Comparison of ENCODE assay signal across 2 cellular contexts in the genomic region with DNA sequence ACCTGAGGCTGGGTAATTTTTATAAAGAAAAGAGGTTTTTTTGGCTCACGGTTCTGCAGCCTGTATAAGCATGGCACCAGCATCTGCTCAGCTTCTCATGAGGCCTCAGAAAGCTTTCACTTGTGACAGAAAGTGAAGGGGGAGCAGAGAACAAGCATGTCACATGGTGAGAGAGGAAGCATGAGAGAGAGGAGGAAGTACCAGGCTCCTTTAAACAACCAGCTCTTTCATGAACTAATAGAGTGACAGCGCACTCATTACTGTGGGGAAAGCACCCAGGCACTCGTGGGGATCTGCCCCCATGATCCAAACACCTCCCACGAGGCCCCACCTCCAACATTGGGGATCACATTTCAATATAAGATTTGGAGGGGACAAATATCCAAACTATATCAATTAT.
TF ChIP-seq lines count a peak whose summit lies in the region.

No MANE protein-coding gene starts in this region.

TF ChIP-seq in Ishikawa, 13 proteins besides CTCF, POLR2A, EP300 and RAD21 (continued from another document):
- TF ChIP-seq, protein P1, sequence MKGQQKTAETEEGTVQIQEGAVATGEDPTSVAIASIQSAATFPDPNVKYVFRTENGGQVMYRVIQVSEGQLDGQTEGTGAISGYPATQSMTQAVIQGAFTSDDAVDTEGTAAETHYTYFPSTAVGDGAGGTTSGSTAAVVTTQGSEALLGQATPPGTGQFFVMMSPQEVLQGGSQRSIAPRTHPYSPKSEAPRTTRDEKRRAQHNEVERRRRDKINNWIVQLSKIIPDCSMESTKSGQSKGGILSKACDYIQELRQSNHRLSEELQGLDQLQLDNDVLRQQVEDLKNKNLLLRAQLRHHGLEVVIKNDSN (IDR thresholded peaks at IDR 0.05), result 0 out of 2 replicates have a peak, but pooled peaks have one; percentile 11

TF ChIP-seq in K562, 482 proteins besides CTCF, POLR2A, EP300 and RAD21 (continued from another document):
- TF ChIP-seq, protein P2, sequence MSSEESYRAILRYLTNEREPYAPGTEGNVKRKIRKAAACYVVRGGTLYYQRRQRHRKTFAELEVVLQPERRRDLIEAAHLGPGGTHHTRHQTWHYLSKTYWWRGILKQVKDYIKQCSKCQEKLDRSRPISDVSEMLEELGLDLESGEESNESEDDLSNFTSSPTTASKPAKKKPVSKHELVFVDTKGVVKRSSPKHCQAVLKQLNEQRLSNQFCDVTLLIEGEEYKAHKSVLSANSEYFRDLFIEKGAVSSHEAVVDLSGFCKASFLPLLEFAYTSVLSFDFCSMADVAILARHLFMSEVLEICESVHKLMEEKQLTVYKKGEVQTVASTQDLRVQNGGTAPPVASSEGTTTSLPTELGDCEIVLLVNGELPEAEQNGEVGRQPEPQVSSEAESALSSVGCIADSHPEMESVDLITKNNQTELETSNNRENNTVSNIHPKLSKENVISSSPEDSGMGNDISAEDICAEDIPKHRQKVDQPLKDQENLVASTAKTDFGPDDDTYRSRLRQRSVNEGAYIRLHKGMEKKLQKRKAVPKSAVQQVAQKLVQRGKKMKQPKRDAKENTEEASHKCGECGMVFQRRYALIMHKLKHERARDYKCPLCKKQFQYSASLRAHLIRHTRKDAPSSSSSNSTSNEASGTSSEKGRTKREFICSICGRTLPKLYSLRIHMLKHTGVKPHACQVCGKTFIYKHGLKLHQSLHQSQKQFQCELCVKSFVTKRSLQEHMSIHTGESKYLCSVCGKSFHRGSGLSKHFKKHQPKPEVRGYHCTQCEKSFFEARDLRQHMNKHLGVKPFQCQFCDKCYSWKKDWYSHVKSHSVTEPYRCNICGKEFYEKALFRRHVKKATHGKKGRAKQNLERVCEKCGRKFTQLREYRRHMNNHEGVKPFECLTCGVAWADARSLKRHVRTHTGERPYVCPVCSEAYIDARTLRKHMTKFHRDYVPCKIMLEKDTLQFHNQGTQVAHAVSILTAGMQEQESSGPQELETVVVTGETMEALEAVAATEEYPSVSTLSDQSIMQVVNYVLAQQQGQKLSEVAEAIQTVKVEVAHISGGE (CRISPR knock-in tag; IDR thresholded peaks at IDR 0.05), result peak in 1 of 3 experiments; percentile 72; a peak in 1 of 6 replicates
- 0 out of 2 replicates have a peak, but pooled peaks have one; percentile 16 for TF ChIP-seq NFE2 (IDR thresholded peaks at IDR 0.05; ENCODE audit: low read depth)
- no peak for TF ChIP-seq DACH1 (IDR thresholded peaks at IDR 0.05; ENCODE audit: partially characterized antibody)
- peak; percentile 90 for TF ChIP-seq ZNF766 (CRISPR knock-in tag; conservative IDR thresholded peaks at IDR 0.05)
- TF ChIP-seq SPI1 (IDR thresholded peaks at IDR 0.05; ENCODE audit: borderline replicate concordance, low read depth, low read length), result peak; percentile 55; the same call in 1 of the 2 replicates
- TF ChIP-seq MEIS2 (IDR thresholded peaks at IDR 0.05; ENCODE audit: partially characterized antibody), result peak; percentile 6
- TF ChIP-seq ZNF124 (CRISPR knock-in tag; IDR thresholded peaks at IDR 0.05), result no peak
- peak; percentile 17; the same call in 1 of the 2 replicates for TF ChIP-seq L3MBTL2 (IDR thresholded peaks at IDR 0.05)
- no peak for TF ChIP-seq POLR2B (IDR thresholded peaks at IDR 0.05; ENCODE audit: low read depth, partially characterized antibody)
- TF ChIP-seq, protein P3, sequence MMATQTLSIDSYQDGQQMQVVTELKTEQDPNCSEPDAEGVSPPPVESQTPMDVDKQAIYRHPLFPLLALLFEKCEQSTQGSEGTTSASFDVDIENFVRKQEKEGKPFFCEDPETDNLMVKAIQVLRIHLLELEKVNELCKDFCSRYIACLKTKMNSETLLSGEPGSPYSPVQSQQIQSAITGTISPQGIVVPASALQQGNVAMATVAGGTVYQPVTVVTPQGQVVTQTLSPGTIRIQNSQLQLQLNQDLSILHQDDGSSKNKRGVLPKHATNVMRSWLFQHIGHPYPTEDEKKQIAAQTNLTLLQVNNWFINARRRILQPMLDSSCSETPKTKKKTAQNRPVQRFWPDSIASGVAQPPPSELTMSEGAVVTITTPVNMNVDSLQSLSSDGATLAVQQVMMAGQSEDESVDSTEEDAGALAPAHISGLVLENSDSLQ (IDR thresholded peaks at IDR 0.05), result peak; percentile 86
- TF ChIP-seq, protein P4, sequence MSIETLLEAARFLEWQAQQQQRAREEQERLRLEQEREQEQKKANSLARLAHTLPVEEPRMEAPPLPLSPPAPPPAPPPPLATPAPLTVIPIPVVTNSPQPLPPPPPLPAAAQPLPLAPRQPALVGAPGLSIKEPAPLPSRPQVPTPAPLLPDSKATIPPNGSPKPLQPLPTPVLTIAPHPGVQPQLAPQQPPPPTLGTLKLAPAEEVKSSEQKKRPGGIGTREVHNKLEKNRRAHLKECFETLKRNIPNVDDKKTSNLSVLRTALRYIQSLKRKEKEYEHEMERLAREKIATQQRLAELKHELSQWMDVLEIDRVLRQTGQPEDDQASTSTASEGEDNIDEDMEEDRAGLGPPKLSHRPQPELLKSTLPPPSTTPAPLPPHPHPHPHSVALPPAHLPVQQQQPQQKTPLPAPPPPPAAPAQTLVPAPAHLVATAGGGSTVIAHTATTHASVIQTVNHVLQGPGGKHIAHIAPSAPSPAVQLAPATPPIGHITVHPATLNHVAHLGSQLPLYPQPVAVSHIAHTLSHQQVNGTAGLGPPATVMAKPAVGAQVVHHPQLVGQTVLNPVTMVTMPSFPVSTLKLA (conservative IDR thresholded peaks at IDR 0.05), result peak in 1 of 2 experiments; percentile 57; a peak in 2 of 4 replicates
- no peak for TF ChIP-seq SP2 (IDR thresholded peaks at IDR 0.05; ENCODE audit: extremely low read depth, low read depth, low read length, poor library complexity, severe bottlenecking)
- TF ChIP-seq, protein P1 (CRISPR knock-in tag; IDR thresholded peaks at IDR 0.05), result peak; percentile 44; the same call in 1 of the 2 replicates
- TF ChIP-seq, protein P5, sequence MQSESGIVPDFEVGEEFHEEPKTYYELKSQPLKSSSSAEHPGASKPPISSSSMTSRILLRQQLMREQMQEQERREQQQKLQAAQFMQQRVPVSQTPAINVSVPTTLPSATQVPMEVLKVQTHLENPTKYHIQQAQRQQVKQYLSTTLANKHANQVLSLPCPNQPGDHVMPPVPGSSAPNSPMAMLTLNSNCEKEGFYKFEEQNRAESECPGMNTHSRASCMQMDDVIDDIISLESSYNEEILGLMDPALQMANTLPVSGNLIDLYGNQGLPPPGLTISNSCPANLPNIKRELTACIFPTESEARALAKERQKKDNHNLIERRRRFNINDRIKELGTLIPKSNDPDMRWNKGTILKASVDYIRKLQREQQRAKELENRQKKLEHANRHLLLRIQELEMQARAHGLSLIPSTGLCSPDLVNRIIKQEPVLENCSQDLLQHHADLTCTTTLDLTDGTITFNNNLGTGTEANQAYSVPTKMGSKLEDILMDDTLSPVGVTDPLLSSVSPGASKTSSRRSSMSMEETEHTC (IDR thresholded peaks at IDR 0.05), result peak; percentile 29; the same call in 1 of the 2 replicates
- TF ChIP-seq, protein P6, sequence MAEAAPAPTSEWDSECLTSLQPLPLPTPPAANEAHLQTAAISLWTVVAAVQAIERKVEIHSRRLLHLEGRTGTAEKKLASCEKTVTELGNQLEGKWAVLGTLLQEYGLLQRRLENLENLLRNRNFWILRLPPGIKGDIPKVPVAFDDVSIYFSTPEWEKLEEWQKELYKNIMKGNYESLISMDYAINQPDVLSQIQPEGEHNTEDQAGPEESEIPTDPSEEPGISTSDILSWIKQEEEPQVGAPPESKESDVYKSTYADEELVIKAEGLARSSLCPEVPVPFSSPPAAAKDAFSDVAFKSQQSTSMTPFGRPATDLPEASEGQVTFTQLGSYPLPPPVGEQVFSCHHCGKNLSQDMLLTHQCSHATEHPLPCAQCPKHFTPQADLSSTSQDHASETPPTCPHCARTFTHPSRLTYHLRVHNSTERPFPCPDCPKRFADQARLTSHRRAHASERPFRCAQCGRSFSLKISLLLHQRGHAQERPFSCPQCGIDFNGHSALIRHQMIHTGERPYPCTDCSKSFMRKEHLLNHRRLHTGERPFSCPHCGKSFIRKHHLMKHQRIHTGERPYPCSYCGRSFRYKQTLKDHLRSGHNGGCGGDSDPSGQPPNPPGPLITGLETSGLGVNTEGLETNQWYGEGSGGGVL (CRISPR knock-in tag; IDR thresholded peaks at IDR 0.05), result no peak
